ENCODE assay signal across 9 cellular contexts in genomic region chr4:38876636-38877035, GRCh38. TPM values are rescaled to one million over a fixed set of nuclear protein-coding genes. Genes with fewer than 3 reads are reported as not detected.
"Had no signal": no experiment of that assay in that cellular context is flagged by ENCODE, and none has a peak within 500 bp of the region (broad histone marks: within the 10 kb centered on the region; RNA-seq: fewer than 3 reads in every experiment).

No MANE protein-coding gene starts in this region.

- H3K4me3 Mint-ChIP-seq: HFFc6, IgD-negative memory B cell had no signal

- H3K9me3 ChIP-seq: HAP-1 had no signal

- H3K9me3 Mint-ChIP-seq: HFFc6, IgD-negative memory B cell had no signal

- DNase-seq: GM23248, GOT3, H7, HFFc6 had no signal

- H3K27ac Mint-ChIP-seq: HFFc6, IgD-negative memory B cell had no signal

- H3K27ac ChIP-seq: GM23248, HL-60 had no signal

- H3K4me1 ChIP-seq: HAP-1 had no signal

- H3K36me3 ChIP-seq: HAP-1 had no signal

- H3K9ac ChIP-seq: GM23248 had no signal

- ATAC-seq: HCT116, HepG2 had no signal

- H3K4me3 ChIP-seq: GM23248, HAP-1 had no signal

- FAIRE-seq: HepG2 had no signal

- H2AFZ ChIP-seq: GM23248 had no signal

RNA-seq across cellular contexts. Expression of gene TLR6, which starts 20.0 kb away (rescaled TPM):
- total RNA-seq: H7 had no signal
